In genomic region chr1:205199090-205199930, GRCh38 we compare ENCODE assay signal across 10 cellular contexts. TPM values are rescaled to one million over a fixed set of nuclear protein-coding genes. Genes with fewer than 3 reads are reported as not detected.
DNase-seq lines count a peak whose midpoint lies in the region; ATAC-seq and TF ChIP-seq lines count a peak whose summit lies in the region.
"Had no signal": no experiment of that assay in that cellular context is flagged by ENCODE, and none has a peak within 500 bp of the region (broad histone marks: within the 10 kb centered on the region; RNA-seq: fewer than 3 reads in every experiment).

No MANE protein-coding gene starts in this region.

- POLR2A ChIA-PET in CD8-positive, alpha-beta memory T cell (lab: Charles Lee) = interaction anchor here (0.7 kb wide), 1 partner anchor 473 kb away, joined by 3 read pairs; no protein-coding TSS in a partner anchor

- TF ChIP-seq CTCF in progenitor cell of endocrine pancreas (IDR thresholded peaks at IDR 0.05; ENCODE audit: unreplicated experiment) (no peak), mucosa of descending colon (IDR thresholded peaks at IDR 0.05) (no peak)

- peak overlapping the region in 6 of 8 donors; percentile 3 to 85 (median 58) for H3K27ac Mint-ChIP-seq in CD8-positive, alpha-beta memory T cell
- peak overlapping the region; percentile 95 for H3K27ac Mint-ChIP-seq in activated naive CD8-positive, alpha-beta T cell treated with anti-CD3 and anti-CD28 coated beads, Interleukin-2, amount 50 U/mL, for 24 hours
- peak overlapping the region; percentile 14 for H3K27ac Mint-ChIP-seq in progenitor cell of endocrine pancreas

- no peak overlapping the region for H3K4me3 ChIP-seq in CD8-positive, alpha-beta memory T cell (ENCODE audit: low read length)
- no peak overlapping the region for H3K4me3 ChIP-seq in mucosa of descending colon
- H3K4me3 ChIP-seq: esophagus muscularis mucosa had no signal

- H3K36me3 ChIP-seq in CD8-positive, alpha-beta memory T cell (ENCODE audit: insufficient read depth, low read length) = no peaks in the 10 kb centered on the region
- no peaks in the 10 kb centered on the region for H3K36me3 ChIP-seq in mucosa of descending colon (ENCODE audit: low read depth)
- H3K36me3 ChIP-seq: esophagus muscularis mucosa had no signal

- no peaks in the 10 kb centered on the region for H3K9me3 Mint-ChIP-seq in CD8-positive, alpha-beta memory T cell
- no peaks in the 10 kb centered on the region for H3K9me3 Mint-ChIP-seq in activated naive CD8-positive, alpha-beta T cell treated with anti-CD3 and anti-CD28 coated beads, Interleukin-2, amount 50 U/mL, for 24 hours
- no peaks in the 10 kb centered on the region for H3K9me3 Mint-ChIP-seq in progenitor cell of endocrine pancreas (ENCODE audit: low read depth)

- DNase-seq in CD8-positive, alpha-beta memory T cell = no peak
- peak; percentile 58 for DNase-seq in OCI-M1 (lab: John Stamatoyannopoulos, UW)
- DNase-seq in activated naive CD8-positive, alpha-beta T cell treated with anti-CD3 and anti-CD28 coated beads, Interleukin-2, amount 50 U/mL, for 24 hours = peak; percentile 53
- DNase-seq in progenitor cell of endocrine pancreas (ENCODE audit: low spot score, unreplicated experiment) = no peak
- no peak for DNase-seq in NCI-H510A treated with DMSO at 0.1 percent for 48 hours (lab: John Stamatoyannopoulos, UW)
- DNase-seq in mucosa of descending colon = no peak
- DNase-seq: NCI-H146 had no signal

- H3K4me1 ChIP-seq in CD8-positive, alpha-beta memory T cell (ENCODE audit: insufficient read depth, low read length) = peaks cover 18% of the 10 kb centered on the region
- no peaks in the 10 kb centered on the region for H3K4me1 ChIP-seq in mucosa of descending colon (ENCODE audit: low read depth)

- H3K4me1 Mint-ChIP-seq in CD8-positive, alpha-beta memory T cell = peaks cover 41 to 65% (median 58%) of the 10 kb centered on the region in 3 donors
- H3K4me1 Mint-ChIP-seq in activated naive CD8-positive, alpha-beta T cell treated with anti-CD3 and anti-CD28 coated beads, Interleukin-2, amount 50 U/mL, for 24 hours = peaks cover 73% of the 10 kb centered on the region
- H3K4me1 Mint-ChIP-seq in progenitor cell of endocrine pancreas (ENCODE audit: low read depth) = peaks cover 5% of the 10 kb centered on the region

- no peaks in the 10 kb centered on the region for H3K27me3 ChIP-seq in CD8-positive, alpha-beta memory T cell (ENCODE audit: insufficient read depth, low read length, poor library complexity, severe bottlenecking)
- H3K27me3 ChIP-seq: esophagus muscularis mucosa had no signal

- no peak overlapping the region for H3K27ac ChIP-seq in CD8-positive, alpha-beta memory T cell (ENCODE audit: low read depth, low read length)
- H3K27ac ChIP-seq: esophagus muscularis mucosa had no signal

- peak; percentile 70 for ATAC-seq in activated naive CD8-positive, alpha-beta T cell treated with anti-CD3 and anti-CD28 coated beads, Interleukin-2, amount 50 U/mL, for 24 hours
- ATAC-seq in HG03159 (IDR thresholded peaks at IDR 0.05; ENCODE audit: unreplicated experiment) (no peak), HG03095 (IDR thresholded peaks at IDR 0.05; ENCODE audit: unreplicated experiment) (no peak), mucosa of descending colon (no peak)

- CTCF ChIA-PET in CD8-positive, alpha-beta memory T cell (lab: Charles Lee) = interaction anchor here (0.6 to 1.9 kb wide), 3 partner anchors 24 to 58 kb away, joined by 3 to 6 read pairs (median 5); no protein-coding TSS in a partner anchor

- H3K4me3 Mint-ChIP-seq in CD8-positive, alpha-beta memory T cell = peak overlapping the region in 5 of 7 donors; percentile 13 to 73 (median 60)
- peak overlapping the region; percentile 63 for H3K4me3 Mint-ChIP-seq in activated naive CD8-positive, alpha-beta T cell treated with anti-CD3 and anti-CD28 coated beads, Interleukin-2, amount 50 U/mL, for 24 hours
- H3K4me3 Mint-ChIP-seq in progenitor cell of endocrine pancreas (ENCODE audit: low read depth) = no peak overlapping the region

- H3K36me3 Mint-ChIP-seq in CD8-positive, alpha-beta memory T cell = peaks cover 0 to 22% (median 8%) of the 10 kb centered on the region in 3 donors
- H3K36me3 Mint-ChIP-seq in activated naive CD8-positive, alpha-beta T cell treated with anti-CD3 and anti-CD28 coated beads, Interleukin-2, amount 50 U/mL, for 24 hours (ENCODE audit: low read depth) = peaks cover 42% of the 10 kb centered on the region
- no peaks in the 10 kb centered on the region for H3K36me3 Mint-ChIP-seq in progenitor cell of endocrine pancreas (ENCODE audit: insufficient read depth)

- intact Hi-C loops in mucosa of descending colon (cut with DNase I, micrococcal nuclease) = no loop called here

- H3K9me3 ChIP-seq in CD8-positive, alpha-beta memory T cell (ENCODE audit: low read length) = no peaks in the 10 kb centered on the region
- H3K9me3 ChIP-seq in mucosa of descending colon = no peaks in the 10 kb centered on the region
- H3K9me3 ChIP-seq: esophagus muscularis mucosa had no signal

- H3K27me3 Mint-ChIP-seq in CD8-positive, alpha-beta memory T cell = no peaks in the 10 kb centered on the region
- no peaks in the 10 kb centered on the region for H3K27me3 Mint-ChIP-seq in activated naive CD8-positive, alpha-beta T cell treated with anti-CD3 and anti-CD28 coated beads, Interleukin-2, amount 50 U/mL, for 24 hours
- H3K27me3 Mint-ChIP-seq in progenitor cell of endocrine pancreas = no peaks in the 10 kb centered on the region

RNA-seq across cellular contexts. Expression of gene DSTYK, which starts 12.2 kb away (rescaled TPM):
- total RNA-seq in CD8-positive, alpha-beta memory T cell = 10 to 100 TPM; 12.9 to 13.4 TPM
- 8.6 TPM for polyA plus RNA-seq in CD8-positive, alpha-beta memory T cell
- total RNA-seq in progenitor cell of endocrine pancreas (10.4 and 11.0 TPM in 2 replicates), mucosa of descending colon (10 to 100 TPM in 1 of 3 donors, 1 to 10 TPM in 2; 5.3 to 13.9 (median 5.8) TPM)

RNA-seq across cellular contexts. Expression of gene TMCC2, which starts 28.4 kb away (rescaled TPM):
- total RNA-seq in CD8-positive, alpha-beta memory T cell = 1 to 10 TPM; 7.1 to 8.4 TPM
- 1.4 TPM for polyA plus RNA-seq in CD8-positive, alpha-beta memory T cell
- total RNA-seq in progenitor cell of endocrine pancreas (4.6 and 5.0 TPM in 2 replicates), mucosa of descending colon (1 to 10 TPM in 1 of 3 donors, under 1 TPM in 2; 0.27 to 5.1 (median 0.29) TPM)

Comparison
In these comparisons a context has a peak if more than half of its experiments do, and no peak if none do; other contexts are left out.
1. DNase-seq: peak in OCI-M1 (single experiment) and activated naive CD8-positive, alpha-beta T cell treated with anti-CD3 and anti-CD28 coated beads, Interleukin-2, amount 50 U/mL, for 24 hours (single experiment); none in CD8-positive, alpha-beta memory T cell (0 of 5), progenitor cell of endocrine pancreas (single experiment), NCI-H510A treated with DMSO at 0.1 percent for 48 hours (single experiment) and mucosa of descending colon (0 of 3).
2. H3K27ac Mint-ChIP-seq: peak in every context shown above with its lines; median percentile 95 in activated naive CD8-positive, alpha-beta T cell treated with anti-CD3 and anti-CD28 coated beads, Interleukin-2, amount 50 U/mL, for 24 hours; 58 in CD8-positive, alpha-beta memory T cell; 14 in progenitor cell of endocrine pancreas.